ENCODE assay signal across 12 cellular contexts in genomic region chr4:68346461-68346860, GRCh38. TPM values are rescaled to one million over a fixed set of nuclear protein-coding genes. Genes with fewer than 3 reads are reported as not detected.
DNase-seq lines count a peak whose midpoint lies in the region; ATAC-seq and TF ChIP-seq lines count a peak whose summit lies in the region.
"Had no signal": no experiment of that assay in that cellular context is flagged by ENCODE, and none has a peak within 500 bp of the region (broad histone marks: within the 10 kb centered on the region; RNA-seq: fewer than 3 reads in every experiment).

No MANE protein-coding gene starts in this region.

- H3K27me3 Mint-ChIP-seq in effector memory CD8-positive, alpha-beta T cell: no peaks in the 10 kb centered on the region
- H3K27me3 Mint-ChIP-seq in natural killer cell treated with Interleukin-12 subunit alpha and Interleukin-12 subunit beta and Interleukin-15 and Interleukin-18, amount 100 ng/mL, for 72 hours: no peaks in the 10 kb centered on the region

- peak overlapping the region in 1 of 2 donors; percentile 100 for H3K27ac Mint-ChIP-seq in effector memory CD8-positive, alpha-beta T cell
- H3K27ac Mint-ChIP-seq in natural killer cell treated with Interleukin-12 subunit alpha and Interleukin-12 subunit beta and Interleukin-15 and Interleukin-18, amount 100 ng/mL, for 72 hours: peak overlapping the region; percentile 53 to 66

- peaks cover 5% of the 10 kb centered on the region; the same call in 1 of the 2 replicates for H4K20me1 ChIP-seq in OCI-LY1 (ENCODE audit: insufficient read depth, low read length)

- no peaks in the 10 kb centered on the region for H3K27me3 ChIP-seq in OCI-LY1 (ENCODE audit: insufficient read depth, low read length)
- no peaks in the 10 kb centered on the region for H3K27me3 ChIP-seq in Peyer's patch
- H3K27me3 ChIP-seq: spleen had no signal

- H3K9me3 Mint-ChIP-seq in effector memory CD8-positive, alpha-beta T cell: no peaks in the 10 kb centered on the region
- H3K9me3 Mint-ChIP-seq in natural killer cell treated with Interleukin-12 subunit alpha and Interleukin-12 subunit beta and Interleukin-15 and Interleukin-18, amount 100 ng/mL, for 72 hours: no peaks in the 10 kb centered on the region

- DNase-seq in EL (peak; percentile 27), NCI-H1694 (lab: John Stamatoyannopoulos, UW) (no peak), NCI-H128 (lab: John Stamatoyannopoulos, UW; ENCODE audit: unreplicated experiment) (no peak), Peyer's patch (no peak), Ammon's horn (ENCODE audit: low spot score) (no peak)
- DNase-seq in effector memory CD8-positive, alpha-beta T cell: no peak
- DNase-seq in natural killer cell treated with Interleukin-12 subunit alpha and Interleukin-12 subunit beta and Interleukin-15 and Interleukin-18, amount 100 ng/mL, for 72 hours (ENCODE audit: low spot score): no peak
- DNase-seq: Kasumi-1, midbrain, NCI-H524, spleen had no signal

- H3K4me3 Mint-ChIP-seq in effector memory CD8-positive, alpha-beta T cell: peak overlapping the region; percentile 97 to 99
- H3K4me3 Mint-ChIP-seq in natural killer cell treated with Interleukin-12 subunit alpha and Interleukin-12 subunit beta and Interleukin-15 and Interleukin-18, amount 100 ng/mL, for 72 hours: peak overlapping the region; percentile 97

- H3K36me3 Mint-ChIP-seq in effector memory CD8-positive, alpha-beta T cell (ENCODE audit: insufficient read depth): peaks cover 37% of the 10 kb centered on the region
- H3K36me3 Mint-ChIP-seq in natural killer cell treated with Interleukin-12 subunit alpha and Interleukin-12 subunit beta and Interleukin-15 and Interleukin-18, amount 100 ng/mL, for 72 hours: peaks cover 18% of the 10 kb centered on the region

- H3K4me3 ChIP-seq in OCI-LY1 (ENCODE audit: low read depth, low read length, poor library complexity, severe bottlenecking) (no peak overlapping the region), Peyer's patch (no peak overlapping the region)

- H3K4me1 ChIP-seq in OCI-LY1 (ENCODE audit: insufficient read depth, low read length, severe bottlenecking) (peaks cover 46% of the 10 kb centered on the region), Peyer's patch (peaks cover 0 to 67% (median 13%) of the 10 kb centered on the region in 4 donors)

- no peak for ATAC-seq in effector memory CD8-positive, alpha-beta T cell (replicated peaks)
- ATAC-seq in natural killer cell treated with Interleukin-12 subunit alpha and Interleukin-12 subunit beta and Interleukin-15 and Interleukin-18, amount 100 ng/mL, for 72 hours: no peak

- H3K27ac ChIP-seq in OCI-LY1 (ENCODE audit: low read depth, low read length, poor library complexity, severe bottlenecking): no peak overlapping the region
- H3K27ac ChIP-seq in Peyer's patch: no peak overlapping the region
- H3K27ac ChIP-seq: spleen had no signal

- H2AFZ ChIP-seq in OCI-LY1 (ENCODE audit: low read length): no peak overlapping the region

- H3K9me3 ChIP-seq in OCI-LY1 (ENCODE audit: low read length) (no peaks in the 10 kb centered on the region), Peyer's patch (no peaks in the 10 kb centered on the region)
- H3K9me3 ChIP-seq: spleen had no signal

- no peak for TF ChIP-seq POLR2A in Peyer's patch (IDR thresholded peaks at IDR 0.05)

- TF ChIP-seq CTCF in OCI-LY1 (IDR thresholded peaks at IDR 0.05; ENCODE audit: low read length): no peak
- TF ChIP-seq CTCF in Peyer's patch (IDR thresholded peaks at IDR 0.05): no peak

- peaks cover 33 to 58% of the 10 kb centered on the region in 2 donors for H3K4me1 Mint-ChIP-seq in effector memory CD8-positive, alpha-beta T cell (ENCODE audit: low read depth in 2 of 2)
- peaks cover 40 to 50% of the 10 kb centered on the region in 2 donors for H3K4me1 Mint-ChIP-seq in natural killer cell treated with Interleukin-12 subunit alpha and Interleukin-12 subunit beta and Interleukin-15 and Interleukin-18, amount 100 ng/mL, for 72 hours (ENCODE audit: low read depth in 2 of 2)

- H3K9me2 ChIP-seq in OCI-LY1 (ENCODE audit: low read depth, low read length): no peaks in the 10 kb centered on the region

- H3K4me2 ChIP-seq in OCI-LY1 (ENCODE audit: low read length): peak overlapping the region; percentile 86; the same call in 1 of the 2 replicates

- H3K36me3 ChIP-seq in OCI-LY1 (ENCODE audit: insufficient read depth, low read length) (peaks cover 23% of the 10 kb centered on the region; the same call in 1 of the 2 replicates), Peyer's patch (no peaks in the 10 kb centered on the region)

- peaks cover 77% of the 10 kb centered on the region for H3K79me2 ChIP-seq in OCI-LY1 (ENCODE audit: insufficient read depth, low read length)

- no peak overlapping the region for H3K9ac ChIP-seq in OCI-LY1 (ENCODE audit: low read length)

- H3F3A ChIP-seq in OCI-LY1 (ENCODE audit: insufficient read depth, low read length): no peaks in the 10 kb centered on the region

RNA-seq across cellular contexts. Expression of gene YTHDC1, which starts 3.4 kb away (rescaled TPM):
- total RNA-seq in natural killer cell treated with Interleukin-12 subunit alpha and Interleukin-12 subunit beta and Interleukin-15 and Interleukin-18, amount 100 ng/mL, for 72 hours: 10 to 100 TPM; 86.0 to 91.7 TPM
- total RNA-seq in Peyer's patch: 100 to 1,000 TPM in 1 of 4 donors, 10 to 100 TPM in 3; 65.0 to 137 (median 83.3) TPM
